22 cellular contexts compared by ENCODE assay signal in genomic region chr11:130052556-130052955, GRCh38.
"Had no signal": no experiment of that assay in that cellular context is flagged by ENCODE, and none has a peak within 500 bp of the region (broad histone marks: within the 10 kb centered on the region; RNA-seq: fewer than 3 reads in every experiment).

No MANE protein-coding gene starts in this region.

- H3K36me3 Mint-ChIP-seq: memory B cell, mesothelial cell of epicardium, natural killer cell, neural progenitor cell, type B pancreatic cell had no signal

- ATAC-seq: left cardiac atrium, lower lobe of right lung, natural killer cell, pancreas, right cardiac atrium had no signal

- DNase-seq: cortex of kidney; erythroblast; foreskin melanocyte; head of caudate nucleus; kidney; left cardiac atrium; left ventricle myocardium inferior; lower lobe of right lung; natural killer cell; occipital lobe; pancreas; right cardiac atrium; small intestine; stimulated activated CD4-positive, alpha-beta T cell treated with anti-CD3 and anti-CD28 coated beads, Interleukin-12 subunit alpha, Interleukin-12 subunit beta, amount 100 ng/mL, for 4 hours; stimulated activated CD4-positive, alpha-beta T cell treated with anti-CD3 and anti-CD28 coated beads, Interleukin-2, amount 100 ng/mL, for 48 hours; stimulated activated naive CD4-positive, alpha-beta T cell treated with Interleukin-2 at 50 U/mL for 16 hours had no signal

- H3K4me1 ChIP-seq: pancreas had no signal

- H3K9ac ChIP-seq: neural progenitor cell had no signal

- H3K27ac Mint-ChIP-seq: memory B cell, mesothelial cell of epicardium, natural killer cell, neural progenitor cell, progenitor cell of endocrine pancreas, type B pancreatic cell had no signal

- H3K27me3 ChIP-seq: hepatocyte, neural progenitor cell, pancreas had no signal

- H3K27me3 Mint-ChIP-seq: progenitor cell of endocrine pancreas, type B pancreatic cell had no signal

- H3K4me3 Mint-ChIP-seq: memory B cell, mesothelial cell of epicardium, natural killer cell, neural progenitor cell, type B pancreatic cell had no signal

- H3K4me3 ChIP-seq: hepatocyte, left ventricle myocardium inferior, lower lobe of right lung, neural progenitor cell, pancreas had no signal

- H3K9me3 Mint-ChIP-seq: memory B cell, natural killer cell, type B pancreatic cell had no signal

- H3K36me3 ChIP-seq: left ventricle myocardium inferior, lower lobe of right lung, neural progenitor cell, pancreas had no signal

- H3K9me3 ChIP-seq: lower lobe of right lung, pancreas had no signal

- H3K4me1 Mint-ChIP-seq: memory B cell, natural killer cell had no signal
